In genomic region chr9:112520069-112520468, GRCh38 we compare ENCODE assay signal across 31 cellular contexts.
"Had no signal": no experiment of that assay in that cellular context is flagged by ENCODE, and none has a peak within 500 bp of the region (broad histone marks: within the 10 kb centered on the region; RNA-seq: fewer than 3 reads in every experiment).

No MANE protein-coding gene starts in this region.

- H3K9me3 ChIP-seq: ascending aorta, esophagus muscularis mucosa, gastrocnemius medialis, heart right ventricle had no signal

- H3K4me1 ChIP-seq: ascending aorta, esophagus muscularis mucosa, foreskin keratinocyte, gastrocnemius medialis, heart right ventricle had no signal

- H3K36me3 Mint-ChIP-seq: activated naive CD4-positive, alpha-beta T cell treated with anti-CD3 and anti-CD28 coated beads, Interleukin-2, amount 10 ng/mL, durations not matched to agents 7 days and 5 days; activated naive CD4-positive, alpha-beta T cell treated with anti-CD3 and anti-CD28 coated beads, Interleukin-2, amount 50 U/mL, for 72 hours; activated naive CD8-positive, alpha-beta T cell treated with anti-CD3 and anti-CD28 coated beads, Interleukin-2, amount 10 ng/mL, durations not matched to agents 7 days and 5 days had no signal

- H3K4me3 Mint-ChIP-seq: activated CD4-positive, alpha-beta memory T cell treated with anti-CD3 and anti-CD28 coated beads, Interleukin-2, amount 10 ng/mL, durations not matched to agents 7 days and 5 days; activated CD4-positive, alpha-beta T cell treated with anti-CD3 and anti-CD28 coated beads, Interleukin-2, amount 10 ng/mL, durations not matched to agents 7 days and 5 days; activated naive CD4-positive, alpha-beta T cell treated with anti-CD3 and anti-CD28 coated beads, Interleukin-2, amount 10 ng/mL, durations not matched to agents 7 days and 5 days; activated naive CD8-positive, alpha-beta T cell treated with anti-CD3 and anti-CD28 coated beads, Interleukin-2, amount 10 ng/mL, durations not matched to agents 7 days and 5 days; activated T-cell treated with anti-CD3 and anti-CD28 coated beads, Interleukin-2, amount 50 U/mL, for 24 hours; activated T-cell treated with anti-CD3 and anti-CD28 coated beads, Interleukin-2, amount 50 U/mL, for 72 hours; central memory CD8-positive, alpha-beta T cell; dendritic cell treated with granulocyte-macrophage colony-stimulating factor and Interleukin-4, amounts not matched to agents 40 ng/mL and 50 ng/mL, for 4 days; T-helper 17 cell; T-helper 2 cell treated with Interferon-gamma antibody and Interleukin-4, amounts not matched to agents 5 μg/mL and 100 μg/mL, for 36 hours had no signal

- H3K4me3 ChIP-seq: ascending aorta, coronary artery, dorsolateral prefrontal cortex, esophagus muscularis mucosa, gastrocnemius medialis, heart right ventricle had no signal

- H3K27me3 Mint-ChIP-seq: activated CD4-positive, alpha-beta memory T cell treated with anti-CD3 and anti-CD28 coated beads, Interleukin-2, amount 10 ng/mL, durations not matched to agents 7 days and 5 days; activated CD4-positive, alpha-beta T cell treated with anti-CD3 and anti-CD28 coated beads, Interleukin-2, amount 10 ng/mL, durations not matched to agents 7 days and 5 days; activated naive CD4-positive, alpha-beta T cell treated with anti-CD3 and anti-CD28 coated beads, Interleukin-2, amount 10 ng/mL, durations not matched to agents 7 days and 5 days; activated naive CD8-positive, alpha-beta T cell treated with anti-CD3 and anti-CD28 coated beads, Interleukin-2, amount 10 ng/mL, durations not matched to agents 7 days and 5 days; activated T-cell treated with anti-CD3 and anti-CD28 coated beads, Interleukin-2, amount 50 U/mL, for 24 hours; central memory CD8-positive, alpha-beta T cell; dendritic cell treated with granulocyte-macrophage colony-stimulating factor and Interleukin-4, amounts not matched to agents 40 ng/mL and 50 ng/mL, for 4 days; T-helper 17 cell had no signal

- H3K9me3 Mint-ChIP-seq: activated CD4-positive, alpha-beta memory T cell treated with anti-CD3 and anti-CD28 coated beads, Interleukin-2, amount 10 ng/mL, durations not matched to agents 7 days and 5 days; activated CD4-positive, alpha-beta T cell treated with anti-CD3 and anti-CD28 coated beads, Interleukin-2, amount 10 ng/mL, durations not matched to agents 7 days and 5 days; activated naive CD4-positive, alpha-beta T cell treated with anti-CD3 and anti-CD28 coated beads, Interleukin-2, amount 10 ng/mL, durations not matched to agents 7 days and 5 days; activated naive CD4-positive, alpha-beta T cell treated with anti-CD3 and anti-CD28 coated beads, Interleukin-2, amount 50 U/mL, for 72 hours; activated naive CD8-positive, alpha-beta T cell treated with anti-CD3 and anti-CD28 coated beads, Interleukin-2, amount 10 ng/mL, durations not matched to agents 7 days and 5 days; activated T-cell treated with anti-CD3 and anti-CD28 coated beads, Interleukin-2, amount 50 U/mL, for 24 hours; activated T-cell treated with anti-CD3 and anti-CD28 coated beads, Interleukin-2, amount 50 U/mL, for 72 hours; central memory CD8-positive, alpha-beta T cell; dendritic cell treated with granulocyte-macrophage colony-stimulating factor and Interleukin-4, amounts not matched to agents 40 ng/mL and 50 ng/mL, for 4 days; T-helper 2 cell treated with Interferon-gamma antibody and Interleukin-4, amounts not matched to agents 5 μg/mL and 100 μg/mL, for 36 hours had no signal

- H3K36me3 ChIP-seq: ascending aorta, brain microvascular endothelial cell, esophagus muscularis mucosa, gastrocnemius medialis, heart right ventricle had no signal

- H3K27ac Mint-ChIP-seq: activated CD4-positive, alpha-beta memory T cell treated with anti-CD3 and anti-CD28 coated beads, Interleukin-2, amount 10 ng/mL, durations not matched to agents 7 days and 5 days; activated CD4-positive, alpha-beta T cell treated with anti-CD3 and anti-CD28 coated beads, Interleukin-2, amount 10 ng/mL, durations not matched to agents 7 days and 5 days; activated naive CD4-positive, alpha-beta T cell treated with anti-CD3 and anti-CD28 coated beads, Interleukin-2, amount 10 ng/mL, durations not matched to agents 7 days and 5 days; activated naive CD4-positive, alpha-beta T cell treated with anti-CD3 and anti-CD28 coated beads, Interleukin-2, amount 50 U/mL, for 72 hours; activated naive CD8-positive, alpha-beta T cell treated with anti-CD3 and anti-CD28 coated beads, Interleukin-2, amount 10 ng/mL, durations not matched to agents 7 days and 5 days; activated T-cell treated with anti-CD3 and anti-CD28 coated beads, Interleukin-2, amount 50 U/mL, for 24 hours; activated T-cell treated with anti-CD3 and anti-CD28 coated beads, Interleukin-2, amount 50 U/mL, for 72 hours; dendritic cell treated with granulocyte-macrophage colony-stimulating factor and Interleukin-4, amounts not matched to agents 40 ng/mL and 50 ng/mL, for 4 days; T-helper 17 cell; T-helper 2 cell treated with Interferon-gamma antibody and Interleukin-4, amounts not matched to agents 5 μg/mL and 100 μg/mL, for 36 hours had no signal

- H3K27me3 ChIP-seq: ascending aorta, brain microvascular endothelial cell, dorsolateral prefrontal cortex, esophagus muscularis mucosa, foreskin keratinocyte, gastrocnemius medialis, heart right ventricle had no signal

- H3K4me1 Mint-ChIP-seq: activated CD4-positive, alpha-beta memory T cell treated with anti-CD3 and anti-CD28 coated beads, Interleukin-2, amount 10 ng/mL, durations not matched to agents 7 days and 5 days; activated CD4-positive, alpha-beta T cell treated with anti-CD3 and anti-CD28 coated beads, Interleukin-2, amount 10 ng/mL, durations not matched to agents 7 days and 5 days; activated naive CD4-positive, alpha-beta T cell treated with anti-CD3 and anti-CD28 coated beads, Interleukin-2, amount 10 ng/mL, durations not matched to agents 7 days and 5 days; activated naive CD8-positive, alpha-beta T cell treated with anti-CD3 and anti-CD28 coated beads, Interleukin-2, amount 10 ng/mL, durations not matched to agents 7 days and 5 days; central memory CD8-positive, alpha-beta T cell had no signal

- DNase-seq: activated CD4-positive, alpha-beta memory T cell treated with anti-CD3 and anti-CD28 coated beads, Interleukin-2, amount 10 ng/mL, durations not matched to agents 7 days and 5 days; activated CD4-positive, alpha-beta T cell treated with anti-CD3 and anti-CD28 coated beads for 1 hour; activated CD4-positive, alpha-beta T cell treated with anti-CD3 and anti-CD28 coated beads for 4 hours; activated CD4-positive, alpha-beta T cell treated with anti-CD3 and anti-CD28 coated beads, Interleukin-2, amount 10 ng/mL, durations not matched to agents 7 days and 5 days; activated CD4-positive, alpha-beta T cell treated with anti-CD3 and anti-CD28 coated beads, Interleukin-2, amount 50 U/mL, for 4 hours; activated CD8-positive, alpha-beta memory T cell treated with anti-CD3 and anti-CD28 coated beads, Interleukin-2, amount 50 U/mL, for 48 hours; activated gamma-delta T cell; activated naive CD4-positive, alpha-beta T cell; activated naive CD4-positive, alpha-beta T cell treated with anti-CD3 and anti-CD28 coated beads, Interleukin-2, amount 10 ng/mL, durations not matched to agents 7 days and 5 days; activated naive CD8-positive, alpha-beta T cell treated with anti-CD3 and anti-CD28 coated beads, Interleukin-2, amount 10 ng/mL, durations not matched to agents 7 days and 5 days; activated T-cell treated with anti-CD3 and anti-CD28 coated beads for 4 hours; activated T-cell treated with anti-CD3 and anti-CD28 coated beads, Interleukin-2, amount 50 U/mL, for 24 hours; activated T-cell treated with anti-CD3 and anti-CD28 coated beads, Interleukin-2, amount 50 U/mL, for 72 hours; brain microvascular endothelial cell; dorsolateral prefrontal cortex; effector memory CD4-positive, alpha-beta T cell; erythroblast; foreskin keratinocyte; gastrocnemius medialis; heart right ventricle; T-helper 1 cell; T-helper 17 cell; T1000 had no signal

- ATAC-seq: activated naive CD4-positive, alpha-beta T cell treated with anti-CD3 and anti-CD28 coated beads, Interleukin-2, amount 50 U/mL, for 72 hours; activated T-cell treated with anti-CD3 and anti-CD28 coated beads, Interleukin-2, amount 50 U/mL, for 72 hours; foreskin keratinocyte; gastrocnemius medialis; heart right ventricle; T-helper 17 cell had no signal

- FAIRE-seq: bronchial epithelial cell had no signal

- H3K27ac ChIP-seq: ascending aorta, brain microvascular endothelial cell, coronary artery, dorsolateral prefrontal cortex, esophagus muscularis mucosa, foreskin keratinocyte, gastrocnemius medialis, heart right ventricle had no signal
